In the genomic region with DNA sequence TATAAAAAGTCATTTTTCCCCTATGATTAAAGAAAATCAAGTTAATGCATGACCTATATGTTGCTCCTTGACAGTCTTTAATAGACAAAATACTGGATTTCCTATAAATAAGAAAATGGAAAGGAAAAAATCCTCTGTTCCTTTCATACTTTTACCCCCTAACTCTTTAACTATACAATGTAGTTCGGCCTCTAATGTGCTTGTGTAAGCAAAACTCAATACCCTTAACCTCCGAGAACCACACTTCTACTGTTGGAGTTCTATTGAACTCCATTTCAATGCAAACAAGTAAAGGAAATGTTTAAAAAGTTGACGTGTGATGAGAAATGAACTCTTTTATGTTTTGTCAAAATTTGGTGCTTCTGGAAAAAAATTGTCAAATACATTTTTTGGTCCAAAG, we compare ENCODE assay signal across 23 cellular contexts.
"Had no signal": no experiment of that assay in that cellular context is flagged by ENCODE, and none has a peak within 500 bp of the region (broad histone marks: within the 10 kb centered on the region; RNA-seq: fewer than 3 reads in every experiment).

No MANE protein-coding gene starts in this region.

- H3K27me3 ChIP-seq: gastroesophageal sphincter, heart left ventricle, neural progenitor cell, sigmoid colon, thyroid gland, upper lobe of right lung had no signal

- H3K4me1 Mint-ChIP-seq: endodermal cell had no signal

- H3K9ac ChIP-seq: neural progenitor cell had no signal

- DNase-seq: activated CD4-positive, alpha-beta T cell treated with anti-CD3 and anti-CD28 coated beads, Interleukin-2, amount 50 U/mL, for 1 hour; activated CD4-positive, CD25-positive, alpha-beta regulatory T cell treated with anti-CD3 and anti-CD28 coated beads, Interleukin-2, amount 50 U/mL, for 72 hours; activated CD8-positive, alpha-beta T cell treated with anti-CD3 and anti-CD28 coated beads, Interleukin-2, amount 10 ng/mL, durations not matched to agents 7 days and 5 days; activated gamma-delta T cell; activated naive CD4-positive, alpha-beta T cell treated with anti-CD3 and anti-CD28 coated beads, Interleukin-2, amount 50 U/mL, for 16 hours; activated naive CD8-positive, alpha-beta T cell treated with anti-CD3 and anti-CD28 coated beads, Interleukin-2, amount 50 U/mL, for 24 hours; cortex of kidney; endodermal cell; heart left ventricle; islet precursor cell; left colon; naive thymus-derived CD8-positive, alpha-beta T cell; posterior cingulate gyrus; sigmoid colon; stimulated activated CD4-positive, alpha-beta T cell treated with anti-CD3 and anti-CD28 coated beads, Interleukin-4, amount 100 ng/mL, for 1 hour; stimulated activated naive CD8-positive, alpha-beta T cell treated with anti-CD3 and anti-CD28 coated beads, Interleukin-15, Interleukin-2, amounts not matched to agents 100 U/mL and 50 U/mL, for 24 hours; thyroid gland; upper lobe of right lung had no signal

- H3K4me2 ChIP-seq: neural progenitor cell had no signal

- ATAC-seq: activated CD8-positive, alpha-beta T cell treated with anti-CD3 and anti-CD28 coated beads, Interleukin-2, amount 10 ng/mL, durations not matched to agents 7 days and 5 days; activated naive CD8-positive, alpha-beta T cell treated with anti-CD3 and anti-CD28 coated beads, Interleukin-2, amount 50 U/mL, for 24 hours; gastroesophageal sphincter; heart left ventricle; left colon; naive thymus-derived CD8-positive, alpha-beta T cell; stimulated activated naive CD8-positive, alpha-beta T cell treated with anti-CD3 and anti-CD28 coated beads, Interleukin-15, Interleukin-2, amounts not matched to agents 100 U/mL and 50 U/mL, for 24 hours; upper lobe of right lung had no signal

- H3K4me1 ChIP-seq: gastroesophageal sphincter, upper lobe of right lung had no signal

- H2AFZ ChIP-seq: neural progenitor cell had no signal

- H3K27me3 Mint-ChIP-seq: activated naive CD8-positive, alpha-beta T cell treated with anti-CD3 and anti-CD28 coated beads, Interleukin-2, amount 50 U/mL, for 24 hours; naive thymus-derived CD8-positive, alpha-beta T cell had no signal

- H3K27ac Mint-ChIP-seq: activated CD8-positive, alpha-beta T cell treated with anti-CD3 and anti-CD28 coated beads, Interleukin-2, amount 10 ng/mL, durations not matched to agents 7 days and 5 days; activated naive CD8-positive, alpha-beta T cell treated with anti-CD3 and anti-CD28 coated beads, Interleukin-2, amount 50 U/mL, for 24 hours; activated T-helper 1 cell treated with anti-CD3 and anti-CD28 coated beads, Interleukin-12 subunit alpha, Interleukin-12 subunit beta, Interleukin-2, Interleukin-4 antibody, amounts not matched to agents 30 ng/mL and 10 ng/mL and 1 ng/mL, durations not matched to agents 14 hours and 24 hours and 36 hours; endodermal cell; neural progenitor cell; T-helper 2 cell treated with Interferon-gamma antibody and Interleukin-4, amounts not matched to agents 5 μg/mL and 100 μg/mL, for 36 hours had no signal

- H3K4me3 Mint-ChIP-seq: activated CD8-positive, alpha-beta T cell treated with anti-CD3 and anti-CD28 coated beads, Interleukin-2, amount 10 ng/mL, durations not matched to agents 7 days and 5 days; activated naive CD8-positive, alpha-beta T cell treated with anti-CD3 and anti-CD28 coated beads, Interleukin-2, amount 50 U/mL, for 24 hours; activated T-helper 1 cell treated with anti-CD3 and anti-CD28 coated beads, Interleukin-12 subunit alpha, Interleukin-12 subunit beta, Interleukin-2, Interleukin-4 antibody, amounts not matched to agents 30 ng/mL and 10 ng/mL and 1 ng/mL, durations not matched to agents 14 hours and 24 hours and 36 hours; endodermal cell; naive thymus-derived CD8-positive, alpha-beta T cell; neural progenitor cell; T-helper 2 cell treated with Interferon-gamma antibody and Interleukin-4, amounts not matched to agents 5 μg/mL and 100 μg/mL, for 36 hours had no signal

- H3K9me3 ChIP-seq: gastroesophageal sphincter, heart left ventricle, sigmoid colon, thyroid gland, upper lobe of right lung had no signal

- H3K9me3 Mint-ChIP-seq: activated T-helper 1 cell treated with anti-CD3 and anti-CD28 coated beads, Interleukin-12 subunit alpha, Interleukin-12 subunit beta, Interleukin-2, Interleukin-4 antibody, amounts not matched to agents 30 ng/mL and 10 ng/mL and 1 ng/mL, durations not matched to agents 14 hours and 24 hours and 36 hours; endodermal cell; T-helper 2 cell treated with Interferon-gamma antibody and Interleukin-4, amounts not matched to agents 5 μg/mL and 100 μg/mL, for 36 hours had no signal

- H3K4me3 ChIP-seq: gastroesophageal sphincter, heart left ventricle, neural progenitor cell, sigmoid colon, thyroid gland, upper lobe of right lung had no signal

- H3K36me3 ChIP-seq: gastroesophageal sphincter, heart left ventricle, neural progenitor cell, sigmoid colon, thyroid gland, upper lobe of right lung had no signal

- H3K27ac ChIP-seq: gastroesophageal sphincter, neural progenitor cell, sigmoid colon, thyroid gland, upper lobe of right lung, VCaP had no signal

- H3K36me3 Mint-ChIP-seq: naive thymus-derived CD8-positive, alpha-beta T cell; neural progenitor cell had no signal
